16 cellular contexts compared by ENCODE assay signal in genomic region chr16:1691956-1692355, GRCh38. TPM values are rescaled to one million over a fixed set of nuclear protein-coding genes. Genes with fewer than 3 reads are reported as not detected.
DNase-seq lines count a peak whose midpoint lies in the region; ATAC-seq, FAIRE-seq and TF ChIP-seq lines count a peak whose summit lies in the region.
"Had no signal": no experiment of that assay in that cellular context is flagged by ENCODE, and none has a peak within 500 bp of the region (broad histone marks: within the 10 kb centered on the region; RNA-seq: fewer than 3 reads in every experiment).

No MANE protein-coding gene starts in this region.

- H3K27me3 ChIP-seq in PC-9 (ENCODE audit: insufficient read depth, low read depth) (no peaks in the 10 kb centered on the region), HepG2 (ENCODE audit: control insufficient read depth in 1 of 2, insufficient read depth in 2 of 2, low read length in 2 of 2) (no peaks in the 10 kb centered on the region)
- H3K27me3 ChIP-seq: colonic mucosa had no signal

- H3K27me3 Mint-ChIP-seq in activated T-cell treated with anti-CD3 and anti-CD28 coated beads, Interleukin-2, amount 50 U/mL, for 4 hours (ENCODE audit: low read depth): no peaks in the 10 kb centered on the region
- H3K27me3 Mint-ChIP-seq in natural killer cell treated with Interleukin-12 subunit alpha and Interleukin-12 subunit beta and Interleukin-15 and Interleukin-18, amount 100 ng/mL, for 72 hours: no peaks in the 10 kb centered on the region
- H3K27me3 Mint-ChIP-seq: CD4-positive, alpha-beta T cell; stimulated activated memory B cell treated with anti-CD40 and anti-IgM and Interleukin-4, amounts not matched to agents 10 μg/mL and 1 μg/mL and 100 μg/mL, for 72 hours had no signal

- H3K36me3 Mint-ChIP-seq in activated T-cell treated with anti-CD3 and anti-CD28 coated beads, Interleukin-2, amount 50 U/mL, for 4 hours (ENCODE audit: insufficient read depth): peaks cover 37% of the 10 kb centered on the region
- peaks cover 24% of the 10 kb centered on the region for H3K36me3 Mint-ChIP-seq in natural killer cell treated with Interleukin-12 subunit alpha and Interleukin-12 subunit beta and Interleukin-15 and Interleukin-18, amount 100 ng/mL, for 72 hours

- no peaks in the 10 kb centered on the region for H4K20me1 ChIP-seq in PC-9 (ENCODE audit: insufficient read depth)
- H4K20me1 ChIP-seq in HepG2 (ENCODE audit: insufficient read depth, low read length): peaks cover 6% of the 10 kb centered on the region; the same call in 1 of the 2 replicates

- H3K9me3 ChIP-seq in PC-9 (ENCODE audit: insufficient read depth, low read depth) (0 out of 2 replicates have a peak, but pooled peaks cover 4% of the 10 kb centered on the region), HepG2 (ENCODE audit: low read length) (no peaks in the 10 kb centered on the region)
- H3K9me3 ChIP-seq: colonic mucosa had no signal

- H3K4me2 ChIP-seq in PC-9 (peak overlapping the region; percentile 81), HepG2 (ENCODE audit: low read depth, low read length) (no peak overlapping the region)

- ATAC-seq in HepG2 (no peak), HG03432 (IDR thresholded peaks at IDR 0.05; ENCODE audit: unreplicated experiment) (no peak)
- no peak for ATAC-seq in activated T-cell treated with anti-CD3 and anti-CD28 coated beads, Interleukin-2, amount 50 U/mL, for 4 hours
- no peak for ATAC-seq in natural killer cell treated with Interleukin-12 subunit alpha and Interleukin-12 subunit beta and Interleukin-15 and Interleukin-18, amount 100 ng/mL, for 72 hours
- ATAC-seq: stimulated activated memory B cell treated with anti-CD40 and anti-IgM and Interleukin-4, amounts not matched to agents 10 μg/mL and 1 μg/mL and 100 μg/mL, for 72 hours had no signal

- TF ChIP-seq CTCF in PC-9 (conservative IDR thresholded peaks at IDR 0.05): no peak
- TF ChIP-seq CTCF in choroid plexus epithelial cell (conservative IDR thresholded peaks at IDR 0.05; ENCODE audit: low read depth, low read length): no peak
- TF ChIP-seq CTCF in HepG2 (CRISPR knock-in tag; IDR thresholded peaks at IDR 0.05): no peak

- no peak overlapping the region for H3K27ac Mint-ChIP-seq in natural killer cell treated with Interleukin-12 subunit alpha and Interleukin-12 subunit beta and Interleukin-15 and Interleukin-18, amount 100 ng/mL, for 72 hours
- H3K27ac Mint-ChIP-seq: CD4-positive, alpha-beta T cell; stimulated activated memory B cell treated with anti-CD40 and anti-IgM and Interleukin-4, amounts not matched to agents 10 μg/mL and 1 μg/mL and 100 μg/mL, for 72 hours had no signal

- H3K4me3 Mint-ChIP-seq in activated T-cell treated with anti-CD3 and anti-CD28 coated beads, Interleukin-2, amount 50 U/mL, for 4 hours: no peak overlapping the region
- H3K4me3 Mint-ChIP-seq in natural killer cell treated with Interleukin-12 subunit alpha and Interleukin-12 subunit beta and Interleukin-15 and Interleukin-18, amount 100 ng/mL, for 72 hours: no peak overlapping the region
- H3K4me3 Mint-ChIP-seq: CD4-positive, alpha-beta T cell; stimulated activated memory B cell treated with anti-CD40 and anti-IgM and Interleukin-4, amounts not matched to agents 10 μg/mL and 1 μg/mL and 100 μg/mL, for 72 hours had no signal

- H3K4me1 ChIP-seq in PC-9 (replicated peaks; ENCODE audit: insufficient read depth) (peaks cover 57% of the 10 kb centered on the region), HepG2 (ENCODE audit: insufficient read depth, low read length) (peaks cover 32% of the 10 kb centered on the region)
- H3K4me1 ChIP-seq: colonic mucosa had no signal

- 98% methylated on average over 20 of the region's 21 CpGs for WGBS in HepG2 (ENCODE audit: low lambda C conversion rate)

- H3K79me2 ChIP-seq in PC-9 (ENCODE audit: low read depth) (peaks cover 80% of the 10 kb centered on the region), HepG2 (ENCODE audit: insufficient read depth, low read length) (peaks cover 49% of the 10 kb centered on the region)

- TF ChIP-seq EP300 in HepG2 (IDR thresholded peaks at IDR 0.05; ENCODE audit: low read depth in 2 of 2, low read length in 2 of 2) (no peak), HepG2 (CRISPR knock-in tag; IDR thresholded peaks at IDR 0.05; ENCODE audit: borderline replicate concordance) (no peak)

- H3K27ac ChIP-seq in PC-9 (peak overlapping the region; percentile 99), HepG2 (ENCODE audit: extremely low read length, insufficient read depth, low read length) (no peak overlapping the region)
- H3K27ac ChIP-seq: colonic mucosa had no signal

- no peaks in the 10 kb centered on the region for H3K9me2 ChIP-seq in PC-9 (ENCODE audit: insufficient read depth)

- no TSS peak for BruUV-seq in PC-9 (replicated peaks; lab: Mats Ljungman, UMichigan)
- no TSS peak for BruUV-seq in HepG2 (replicated peaks; lab: Mats Ljungman, UMichigan)

- CTCF ChIA-PET in PC-9 (lab: Charles Lee) (interaction anchor here (1.1 to 1.4 kb wide), 2 partner anchors 14 to 54 kb away, joined by 6 to 13 read pairs; partner anchors contain the start of gene MAPK8IP3), HepG2 (lab: Yijun Ruan, JAX; ENCODE audit: low intra/inter-chr PET ratio, low total read pairs) (no interaction called here)

- H3K9me3 Mint-ChIP-seq in activated T-cell treated with anti-CD3 and anti-CD28 coated beads, Interleukin-2, amount 50 U/mL, for 4 hours: no peaks in the 10 kb centered on the region
- H3K9me3 Mint-ChIP-seq in natural killer cell treated with Interleukin-12 subunit alpha and Interleukin-12 subunit beta and Interleukin-15 and Interleukin-18, amount 100 ng/mL, for 72 hours: no peaks in the 10 kb centered on the region
- H3K9me3 Mint-ChIP-seq: CD4-positive, alpha-beta T cell; stimulated activated memory B cell treated with anti-CD40 and anti-IgM and Interleukin-4, amounts not matched to agents 10 μg/mL and 1 μg/mL and 100 μg/mL, for 72 hours had no signal

- FAIRE-seq in HepG2 (lab: Jason Lieb, UNC): no peak

- TF ChIP-seq RAD21 in HepG2 (CRISPR knock-in tag; IDR thresholded peaks at IDR 0.05): no peak

- H3K36me3 ChIP-seq in PC-9 (ENCODE audit: low read depth) (peaks cover 73% of the 10 kb centered on the region), HepG2 (replicated peaks in 1 of 2; ENCODE audit: control insufficient read depth in 1 of 2, insufficient read depth in 2 of 2, low read length in 2 of 2) (peaks cover 18 to 78% of the 10 kb centered on the region in 2 experiments)

- peak; percentile 83 for DNase-seq in Caki2 (ENCODE audit: low read depth)
- DNase-seq in PC-9: peak; percentile 67
- peak; percentile 83 for DNase-seq in choroid plexus epithelial cell (ENCODE audit: low read depth)
- no peak for DNase-seq in HepG2 (ENCODE audit: low spot score)
- DNase-seq in SKM-1 treated with dmso at 0.1 percent for 144 hours (lab: John Stamatoyannopoulos, UW; ENCODE audit: unreplicated experiment): no peak
- DNase-seq in activated T-cell treated with anti-CD3 and anti-CD28 coated beads, Interleukin-2, amount 50 U/mL, for 4 hours: no peak
- no peak for DNase-seq in natural killer cell treated with Interleukin-12 subunit alpha and Interleukin-12 subunit beta and Interleukin-15 and Interleukin-18, amount 100 ng/mL, for 72 hours (ENCODE audit: low spot score)
- DNase-seq: activated CD4-positive, alpha-beta T cell treated with anti-CD3 and anti-CD28 coated beads for 48 hours; activated gamma-delta T cell treated with Interleukin-2 at 50 U/mL for 16 hours; CD4-positive, alpha-beta T cell; colonic mucosa; NCI-H1436; NCI-H748 treated with DMSO at 0.1 percent for 48 hours had no signal

- no peak overlapping the region for H3K9ac ChIP-seq in HepG2 (ENCODE audit: insufficient read depth, low read depth, low read length)

- no peak for TF ChIP-seq POLR2A in HepG2 (IDR thresholded peaks at IDR 0.05; ENCODE audit: insufficient read depth in 1 of 2, low read depth in 2 of 2, low read length in 2 of 2)

- H3F3A ChIP-seq in PC-9 (ENCODE audit: insufficient read depth, low read depth): peaks cover 75% of the 10 kb centered on the region

- intact Hi-C loops in PC-9 (cut with micrococcal nuclease; ENCODE audit: unreplicated experiment) (no loop called here), HepG2 (cut with micrococcal nuclease; ENCODE audit: unreplicated experiment) (no loop called here)

- H3K4me3 ChIP-seq in PC-9 (no peak overlapping the region; the same call in 1 of the 2 replicates), choroid plexus epithelial cell (ENCODE audit: low read depth, low read length) (no peak overlapping the region), HepG2 (replicated peaks in 1 of 3; ENCODE audit: insufficient read depth in 1 of 3, low read depth in 2 of 3, low read length in 3 of 3) (no peak overlapping the region)
- H3K4me3 ChIP-seq: colonic mucosa, lung had no signal

- H2AFZ ChIP-seq in PC-9 (no peak overlapping the region), HepG2 (ENCODE audit: low read length) (no peak overlapping the region)

- POLR2A ChIA-PET in PC-9 (lab: Charles Lee; ENCODE audit: unreplicated experiment): interaction anchor here (0.6 kb wide), 3 partner anchors 14 to 67 kb away, joined by 3 read pairs; partner anchors contain the start of gene JPT2
- POLR2A ChIA-PET in HepG2 (lab: Yijun Ruan, JAX): no interaction called here

- no peaks in the 10 kb centered on the region for H3K4me1 Mint-ChIP-seq in activated T-cell treated with anti-CD3 and anti-CD28 coated beads, Interleukin-2, amount 50 U/mL, for 4 hours (ENCODE audit: low read depth)
- H3K4me1 Mint-ChIP-seq in natural killer cell treated with Interleukin-12 subunit alpha and Interleukin-12 subunit beta and Interleukin-15 and Interleukin-18, amount 100 ng/mL, for 72 hours (ENCODE audit: low read depth in 2 of 2): peaks cover 0 to 8% of the 10 kb centered on the region in 2 donors

- in situ Hi-C loops in Caki2 (cut with HindIII; ENCODE audit: low pct_unique_long_range_greater_than_20kb, low sequenced_read_pairs) (no loop called here), HepG2 (cut with HindIII; ENCODE audit: extremely low pct_ligation_motif_present, low pct_unique_long_range_greater_than_20kb) (no loop called here)

RNA-seq across cellular contexts. Expression of gene JPT2, which starts 13.9 kb away (rescaled TPM):
- 257 and 290 TPM in 2 replicates for total RNA-seq in Caki2 (2014; rRNA removed; shearing (Covaris generic); ENCODE audit: low replicate concordance)
- total RNA-seq in PC-9 (2021) (199 and 244 TPM in 2 replicates), HepG2 (2016; rRNA removed; fragmentation: Illumina TruSeq; extraction: Trizol) (89.4 and 127 TPM in 2 replicates)
- 11.5 and 13.4 TPM in 2 replicates for total RNA-seq in HepG2 (2016; cell fraction: cytosol; rRNA removed; fragmentation: Illumina TruSeq; extraction: Trizol; ENCODE audit: low read depth)
- total RNA-seq in HepG2 (2016; cell fraction: insoluble cytoplasmic fraction; rRNA removed; fragmentation: Illumina TruSeq; extraction: Trizol): 91.5 and 117 TPM in 2 replicates
- total RNA-seq in HepG2 (2016; cell fraction: membrane; rRNA removed; fragmentation: Illumina TruSeq; extraction: Trizol): 52.3 and 54.3 TPM in 2 replicates
- 37.4 and 43.4 TPM in 2 replicates for total RNA-seq in HepG2 (2016; cell fraction: nucleus; rRNA removed; fragmentation: Illumina TruSeq; extraction: Trizol)
- 52.5 and 53.5 TPM in 2 replicates for polyA plus RNA-seq in HepG2 (2011; rRNA removed)
- polyA plus RNA-seq in HepG2 (2011; cell fraction: cytosol; rRNA removed): 36.8 and 43.8 TPM in 2 replicates
- polyA plus RNA-seq in HepG2 (2011; cell fraction: nucleus; rRNA removed): 36.7 and 43.7 TPM in 2 replicates
- polyA plus RNA-seq in HepG2 (2012): 50.1 and 68.5 TPM in 2 replicates
- polyA plus RNA-seq in HepG2 (2016; cell fraction: cytosol; fragmentation: Illumina TruSeq; extraction: Trizol; ENCODE audit: low read depth): 14.3 TPM in 2 replicates
- 154 and 168 TPM in 2 replicates for polyA plus RNA-seq in HepG2 (2016; cell fraction: insoluble cytoplasmic fraction; fragmentation: Illumina TruSeq; extraction: Trizol; ENCODE audit: low read depth)
- 39.8 and 39.9 TPM in 2 replicates for polyA plus RNA-seq in HepG2 (2016; cell fraction: membrane; fragmentation: Illumina TruSeq; extraction: Trizol; ENCODE audit: low read depth)
- polyA plus RNA-seq in HepG2 (2016; cell fraction: nucleus; fragmentation: Illumina TruSeq; extraction: Trizol; ENCODE audit: insufficient read depth, low read depth): 63.6 and 72.2 TPM in 2 replicates
- polyA minus RNA-seq in HepG2 (2011; rRNA and poly(A)+ RNA removed; ENCODE audit: low replicate concordance): 35.4 and 60.1 TPM in 2 replicates
- 24.4 and 29.2 TPM in 2 replicates for polyA minus RNA-seq in HepG2 (2011; cell fraction: cytosol; rRNA and poly(A)+ RNA removed)
- 24.2 and 25.5 TPM in 2 replicates for polyA minus RNA-seq in HepG2 (2011; cell fraction: nucleus; rRNA and poly(A)+ RNA removed)
- 10 to 100 TPM; 89.2 to 96.4 (median 92.4) TPM for total RNA-seq in activated T-cell treated with anti-CD3 and anti-CD28 coated beads, Interleukin-2, amount 50 U/mL, for 4 hours
- total RNA-seq in natural killer cell treated with Interleukin-12 subunit alpha and Interleukin-12 subunit beta and Interleukin-15 and Interleukin-18, amount 100 ng/mL, for 72 hours: 10 to 100 TPM; 56.1 to 61.1 TPM

RNA-seq across cellular contexts. Expression of gene MAPK8IP3, which starts 14.0 kb away (rescaled TPM):
- total RNA-seq in Caki2 (2014; rRNA removed; shearing (Covaris generic); ENCODE audit: low replicate concordance): 13.8 and 24.5 TPM in 2 replicates
- total RNA-seq in PC-9 (2021): 119 and 125 TPM in 2 replicates
- total RNA-seq in HepG2 (2016; rRNA removed; fragmentation: Illumina TruSeq; extraction: Trizol): 3.6 and 25.1 TPM in 2 replicates
- 9.0 and 11.0 TPM in 2 replicates for total RNA-seq in HepG2 (2016; cell fraction: cytosol; rRNA removed; fragmentation: Illumina TruSeq; extraction: Trizol; ENCODE audit: low read depth)
- 3.3 and 29.8 TPM in 2 replicates for total RNA-seq in HepG2 (2016; cell fraction: insoluble cytoplasmic fraction; rRNA removed; fragmentation: Illumina TruSeq; extraction: Trizol)
- total RNA-seq in HepG2 (2016; cell fraction: membrane; rRNA removed; fragmentation: Illumina TruSeq; extraction: Trizol): 3.8 and 4.5 TPM in 2 replicates
- 45.6 and 52.7 TPM in 2 replicates for total RNA-seq in HepG2 (2016; cell fraction: nucleus; rRNA removed; fragmentation: Illumina TruSeq; extraction: Trizol)
- 41.7 and 65.8 TPM in 2 replicates for polyA plus RNA-seq in HepG2 (2011; rRNA removed)
- 5.6 and 10.1 TPM in 2 replicates for polyA plus RNA-seq in HepG2 (2011; cell fraction: cytosol; rRNA removed)
- 653 and 865 TPM in 2 replicates for polyA plus RNA-seq in HepG2 (2011; cell fraction: nucleus; rRNA removed)
- 43.5 and 49.9 TPM in 2 replicates for polyA plus RNA-seq in HepG2 (2012)
- polyA plus RNA-seq in HepG2 (2016; cell fraction: cytosol; fragmentation: Illumina TruSeq; extraction: Trizol; ENCODE audit: low read depth): 0.76 and 0.97 TPM in 2 replicates
- polyA plus RNA-seq in HepG2 (2016; cell fraction: insoluble cytoplasmic fraction; fragmentation: Illumina TruSeq; extraction: Trizol; ENCODE audit: low read depth): 3.3 and 4.5 TPM in 2 replicates
- 1.8 and 2.1 TPM in 2 replicates for polyA plus RNA-seq in HepG2 (2016; cell fraction: membrane; fragmentation: Illumina TruSeq; extraction: Trizol; ENCODE audit: low read depth)
- polyA plus RNA-seq in HepG2 (2016; cell fraction: nucleus; fragmentation: Illumina TruSeq; extraction: Trizol; ENCODE audit: insufficient read depth, low read depth): 244 and 279 TPM in 2 replicates
- 15.0 and 33.9 TPM in 2 replicates for polyA minus RNA-seq in HepG2 (2011; rRNA and poly(A)+ RNA removed; ENCODE audit: low replicate concordance)
- 4.7 and 4.8 TPM in 2 replicates for polyA minus RNA-seq in HepG2 (2011; cell fraction: cytosol; rRNA and poly(A)+ RNA removed)
- 92.2 and 93.0 TPM in 2 replicates for polyA minus RNA-seq in HepG2 (2011; cell fraction: nucleus; rRNA and poly(A)+ RNA removed)
- 10 to 100 TPM; 76.3 to 89.4 (median 78.1) TPM for total RNA-seq in activated T-cell treated with anti-CD3 and anti-CD28 coated beads, Interleukin-2, amount 50 U/mL, for 4 hours
- total RNA-seq in natural killer cell treated with Interleukin-12 subunit alpha and Interleukin-12 subunit beta and Interleukin-15 and Interleukin-18, amount 100 ng/mL, for 72 hours: 100 to 1,000 TPM in 1 of 2 donors, 10 to 100 TPM in 1; 92.8 to 132 TPM

Comparison
In these comparisons a context has a peak if more than half of its experiments do, and no peak if none do; other contexts are left out.
1. DNase-seq: peak in Caki2 (single experiment), PC-9 (2 of 2) and choroid plexus epithelial cell (single experiment); none in HepG2 (single experiment), SKM-1 treated with dmso at 0.1 percent for 144 hours (single experiment), activated T-cell treated with anti-CD3 and anti-CD28 coated beads, Interleukin-2, amount 50 U/mL, for 4 hours (single experiment) and natural killer cell treated with Interleukin-12 subunit alpha and Interleukin-12 subunit beta and Interleukin-15 and Interleukin-18, amount 100 ng/mL, for 72 hours (single experiment).